In genomic region chr5:129020683-129021082, GRCh38 we compare ENCODE assay signal across 7 cellular contexts. TPM values are rescaled to one million over a fixed set of nuclear protein-coding genes. Genes with fewer than 3 reads are reported as not detected.
"Had no signal": no experiment of that assay in that cellular context is flagged by ENCODE, and none has a peak within 500 bp of the region (broad histone marks: within the 10 kb centered on the region; RNA-seq: fewer than 3 reads in every experiment).

No MANE protein-coding gene starts in this region.

- H3K27ac ChIP-seq: HL-60 had no signal

- DNase-seq: KBM-7, KG1 had no signal

- H3K4me3 ChIP-seq: K562 had no signal

- H3K9me3 Mint-ChIP-seq: IgD-negative memory B cell had no signal

- H3K27me3 Mint-ChIP-seq: IgD-negative memory B cell had no signal

- H3K27ac Mint-ChIP-seq: IgD-negative memory B cell had no signal

- ATAC-seq: HepG2, K562 had no signal

- H3K4me3 Mint-ChIP-seq: IgD-negative memory B cell had no signal

- H3K36me3 Mint-ChIP-seq: IgD-negative memory B cell had no signal

RNA-seq across cellular contexts. Expression of gene SLC27A6, which starts 55.4 kb away (rescaled TPM):
- total RNA-seq: HepG2, HT-29 had no signal
- polyA plus RNA-seq: HepG2, IgD-negative memory B cell had no signal
